ENCODE assay signal across 1 cellular context in genomic region chr10:62093863-62094291, GRCh38.
A peak's percentile ranks its signal among the peaks of the same experiment; 100 is the strongest.
TF ChIP-seq lines count a peak whose summit lies in the region.

No MANE protein-coding gene starts in this region.

TF ChIP-seq in HepG2, 621 proteins besides CTCF, POLR2A, EP300 and RAD21 (continued from another document and continues in another):
- TF ChIP-seq, protein P1, sequence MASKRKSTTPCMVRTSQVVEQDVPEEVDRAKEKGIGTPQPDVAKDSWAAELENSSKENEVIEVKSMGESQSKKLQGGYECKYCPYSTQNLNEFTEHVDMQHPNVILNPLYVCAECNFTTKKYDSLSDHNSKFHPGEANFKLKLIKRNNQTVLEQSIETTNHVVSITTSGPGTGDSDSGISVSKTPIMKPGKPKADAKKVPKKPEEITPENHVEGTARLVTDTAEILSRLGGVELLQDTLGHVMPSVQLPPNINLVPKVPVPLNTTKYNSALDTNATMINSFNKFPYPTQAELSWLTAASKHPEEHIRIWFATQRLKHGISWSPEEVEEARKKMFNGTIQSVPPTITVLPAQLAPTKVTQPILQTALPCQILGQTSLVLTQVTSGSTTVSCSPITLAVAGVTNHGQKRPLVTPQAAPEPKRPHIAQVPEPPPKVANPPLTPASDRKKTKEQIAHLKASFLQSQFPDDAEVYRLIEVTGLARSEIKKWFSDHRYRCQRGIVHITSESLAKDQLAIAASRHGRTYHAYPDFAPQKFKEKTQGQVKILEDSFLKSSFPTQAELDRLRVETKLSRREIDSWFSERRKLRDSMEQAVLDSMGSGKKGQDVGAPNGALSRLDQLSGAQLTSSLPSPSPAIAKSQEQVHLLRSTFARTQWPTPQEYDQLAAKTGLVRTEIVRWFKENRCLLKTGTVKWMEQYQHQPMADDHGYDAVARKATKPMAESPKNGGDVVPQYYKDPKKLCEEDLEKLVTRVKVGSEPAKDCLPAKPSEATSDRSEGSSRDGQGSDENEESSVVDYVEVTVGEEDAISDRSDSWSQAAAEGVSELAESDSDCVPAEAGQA (IDR thresholded peaks at IDR 0.05; ENCODE audit: low read depth), result no peak
- TF ChIP-seq, protein P1 (CRISPR knock-in tag; IDR thresholded peaks at IDR 0.05; ENCODE audit: borderline replicate concordance), result no peak
- TF ChIP-seq, protein P2, sequence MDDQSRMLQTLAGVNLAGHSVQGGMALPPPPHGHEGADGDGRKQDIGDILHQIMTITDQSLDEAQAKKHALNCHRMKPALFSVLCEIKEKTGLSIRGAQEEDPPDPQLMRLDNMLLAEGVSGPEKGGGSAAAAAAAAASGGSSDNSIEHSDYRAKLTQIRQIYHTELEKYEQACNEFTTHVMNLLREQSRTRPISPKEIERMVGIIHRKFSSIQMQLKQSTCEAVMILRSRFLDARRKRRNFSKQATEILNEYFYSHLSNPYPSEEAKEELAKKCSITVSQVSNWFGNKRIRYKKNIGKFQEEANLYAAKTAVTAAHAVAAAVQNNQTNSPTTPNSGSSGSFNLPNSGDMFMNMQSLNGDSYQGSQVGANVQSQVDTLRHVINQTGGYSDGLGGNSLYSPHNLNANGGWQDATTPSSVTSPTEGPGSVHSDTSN (CRISPR knock-in tag; IDR thresholded peaks at IDR 0.05; ENCODE audit: borderline replicate concordance), result no peak
- no peak for TF ChIP-seq TCF12 (IDR thresholded peaks at IDR 0.05)
- TF ChIP-seq TCF12 (CRISPR knock-in tag; IDR thresholded peaks at IDR 0.05), result no peak
- no peak for TF ChIP-seq ZNF441 (CRISPR knock-in tag; IDR thresholded peaks at IDR 0.05; ENCODE audit: borderline replicate concordance)
- no peak for TF ChIP-seq DMAP1 (CRISPR knock-in tag; IDR thresholded peaks at IDR 0.05)
- TF ChIP-seq MEF2D (CRISPR knock-in tag; IDR thresholded peaks at IDR 0.05), result no peak
- TF ChIP-seq ZNF574 (CRISPR knock-in tag; IDR thresholded peaks at IDR 0.05), result no peak
- no peak for TF ChIP-seq ZNF33A (CRISPR knock-in tag; IDR thresholded peaks at IDR 0.05; ENCODE audit: borderline replicate concordance)
- no peak for TF ChIP-seq ZBTB25 (CRISPR knock-in tag; IDR thresholded peaks at IDR 0.05)
- peak; percentile 83 for TF ChIP-seq PPARG (CRISPR knock-in tag; conservative IDR thresholded peaks at IDR 0.05)
- TF ChIP-seq, protein P3, sequence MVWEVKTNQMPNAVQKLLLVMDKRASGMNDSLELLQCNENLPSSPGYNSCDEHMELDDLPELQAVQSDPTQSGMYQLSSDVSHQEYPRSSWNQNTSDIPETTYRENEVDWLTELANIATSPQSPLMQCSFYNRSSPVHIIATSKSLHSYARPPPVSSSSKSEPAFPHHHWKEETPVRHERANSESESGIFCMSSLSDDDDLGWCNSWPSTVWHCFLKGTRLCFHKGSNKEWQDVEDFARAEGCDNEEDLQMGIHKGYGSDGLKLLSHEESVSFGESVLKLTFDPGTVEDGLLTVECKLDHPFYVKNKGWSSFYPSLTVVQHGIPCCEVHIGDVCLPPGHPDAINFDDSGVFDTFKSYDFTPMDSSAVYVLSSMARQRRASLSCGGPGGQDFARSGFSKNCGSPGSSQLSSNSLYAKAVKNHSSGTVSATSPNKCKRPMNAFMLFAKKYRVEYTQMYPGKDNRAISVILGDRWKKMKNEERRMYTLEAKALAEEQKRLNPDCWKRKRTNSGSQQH (CRISPR knock-in tag; IDR thresholded peaks at IDR 0.05; ENCODE audit: low read depth), result no peak
- TF ChIP-seq ZFX (CRISPR knock-in tag; IDR thresholded peaks at IDR 0.05; ENCODE audit: low read depth), result no peak
- TF ChIP-seq HMGA1 (CRISPR knock-in tag; conservative IDR thresholded peaks at IDR 0.05), result no peak
- no peak for TF ChIP-seq ZFP36L1 (CRISPR knock-in tag; IDR thresholded peaks at IDR 0.05)
- TF ChIP-seq ZNF597 (CRISPR knock-in tag; IDR thresholded peaks at IDR 0.05), result no peak
- TF ChIP-seq DPF2 (CRISPR knock-in tag; IDR thresholded peaks at IDR 0.05; ENCODE audit: borderline replicate concordance, low read depth), result peak; percentile 85
- no peak for TF ChIP-seq SRSF9 (IDR thresholded peaks at IDR 0.05; ENCODE audit: borderline replicate concordance, insufficient read depth, low read depth, low read length, poor library complexity, severe bottlenecking)
- TF ChIP-seq ZNF775 (CRISPR knock-in tag; IDR thresholded peaks at IDR 0.05; ENCODE audit: borderline replicate concordance), result no peak
- TF ChIP-seq SMAD1 (CRISPR knock-in tag; IDR thresholded peaks at IDR 0.05; ENCODE audit: borderline replicate concordance, low read depth), result no peak
- TF ChIP-seq ZNF891 (CRISPR knock-in tag; IDR thresholded peaks at IDR 0.05), result no peak
- no peak for TF ChIP-seq ZSCAN25 (CRISPR knock-in tag; IDR thresholded peaks at IDR 0.05)
- TF ChIP-seq DR1 (CRISPR knock-in tag; IDR thresholded peaks at IDR 0.05), result no peak
- TF ChIP-seq, protein P4, sequence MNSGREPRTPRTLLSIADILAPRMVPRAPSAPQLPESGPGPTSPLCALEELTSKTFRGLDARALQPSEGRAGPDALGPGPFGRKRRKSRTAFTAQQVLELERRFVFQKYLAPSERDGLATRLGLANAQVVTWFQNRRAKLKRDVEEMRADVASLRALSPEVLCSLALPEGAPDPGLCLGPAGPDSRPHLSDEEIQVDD (CRISPR knock-in tag; IDR thresholded peaks at IDR 0.05; ENCODE audit: borderline replicate concordance), result no peak
- TF ChIP-seq HNRNPUL1 (IDR thresholded peaks at IDR 0.05; ENCODE audit: low read depth, low read length), result no peak
- TF ChIP-seq PHF20 (CRISPR knock-in tag; IDR thresholded peaks at IDR 0.05), result no peak
- no peak for TF ChIP-seq ZBTB38 (CRISPR knock-in tag; IDR thresholded peaks at IDR 0.05)
- no peak for TF ChIP-seq ZEB1 (IDR thresholded peaks at IDR 0.05; ENCODE audit: insufficient replicate concordance, low read depth)
- TF ChIP-seq BHLHE40 (IDR thresholded peaks at IDR 0.05; ENCODE audit: low read length), result no peak
- peak; percentile 71 for TF ChIP-seq FOXP1 (IDR thresholded peaks at IDR 0.05)
- TF ChIP-seq FOXP1 (CRISPR knock-in tag; IDR thresholded peaks at IDR 0.05), result peak; percentile 90
- TF ChIP-seq HOXD1 (CRISPR knock-in tag; IDR thresholded peaks at IDR 0.05), result no peak
- no peak for TF ChIP-seq NAIF1 (CRISPR knock-in tag; IDR thresholded peaks at IDR 0.05; ENCODE audit: borderline replicate concordance)
- peak; percentile 72 for TF ChIP-seq FOSL2 (CRISPR knock-in tag; IDR thresholded peaks at IDR 0.05)
- TF ChIP-seq ZNF275 (CRISPR knock-in tag; IDR thresholded peaks at IDR 0.05; ENCODE audit: borderline replicate concordance), result no peak
- TF ChIP-seq RORA (CRISPR knock-in tag; IDR thresholded peaks at IDR 0.05), result no peak
- no peak for TF ChIP-seq XBP1 (CRISPR knock-in tag; IDR thresholded peaks at IDR 0.05)
- no peak for TF ChIP-seq NFRKB (IDR thresholded peaks at IDR 0.05)
- 0 out of 2 replicates have a peak, but pooled peaks have one; percentile 45 for TF ChIP-seq KDM4B (CRISPR knock-in tag; IDR thresholded peaks at IDR 0.05)
- TF ChIP-seq ZFP82 (CRISPR knock-in tag; IDR thresholded peaks at IDR 0.05; ENCODE audit: borderline replicate concordance), result no peak
- TF ChIP-seq PAXIP1 (CRISPR knock-in tag; conservative IDR thresholded peaks at IDR 0.05), result peak; percentile 84
- no peak for TF ChIP-seq DDIT3 (CRISPR knock-in tag; IDR thresholded peaks at IDR 0.05)
- TF ChIP-seq ZNF614 (CRISPR knock-in tag; IDR thresholded peaks at IDR 0.05; ENCODE audit: borderline replicate concordance), result no peak; the same call in 1 of the 2 replicates
- TF ChIP-seq SALL2 (CRISPR knock-in tag; IDR thresholded peaks at IDR 0.05), result no peak
- TF ChIP-seq MTF2 (CRISPR knock-in tag; IDR thresholded peaks at IDR 0.05; ENCODE audit: borderline replicate concordance), result no peak
- TF ChIP-seq, protein P5, sequence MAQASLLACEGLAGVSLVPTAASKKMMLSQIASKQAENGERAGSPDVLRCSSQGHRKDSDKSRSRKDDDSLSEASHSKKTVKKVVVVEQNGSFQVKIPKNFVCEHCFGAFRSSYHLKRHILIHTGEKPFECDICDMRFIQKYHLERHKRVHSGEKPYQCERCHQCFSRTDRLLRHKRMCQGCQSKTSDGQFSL (CRISPR knock-in tag; IDR thresholded peaks at IDR 0.05), result no peak
- TF ChIP-seq ZNF264 (CRISPR knock-in tag; IDR thresholded peaks at IDR 0.05), result no peak
